Comparison of ENCODE assay signal across 8 cellular contexts in genomic region chr19:29811125-29812079, GRCh38. TPM values are rescaled to one million over a fixed set of nuclear protein-coding genes. Genes with fewer than 3 reads are reported as not detected.
DNase-seq lines count a peak whose midpoint lies in the region; ATAC-seq, FAIRE-seq and TF ChIP-seq lines count a peak whose summit lies in the region.

CCNE1 (plus strand) TSS chr19:29811991; CDS start chr19:29812556, 565 bp downstream.

- peak within 1 kb of the TSS in 1 of 2 donors; percentile 41 for H3K4me3 ChIP-seq in kidney (ENCODE audit: low read length in 2 of 2)

- no peaks in the 10 kb centered on the region for H3K9me3 ChIP-seq in kidney (ENCODE audit: control insufficient read depth in 1 of 2, low read length in 2 of 2)

- no peaks in the 10 kb centered on the region for H3K4me1 ChIP-seq in kidney (ENCODE audit: control insufficient read depth in 1 of 2, insufficient read depth in 1 of 2, low read depth in 1 of 2, low read length in 2 of 2)

- DNase-seq in AG08395 (ENCODE audit: low spot score) = peak; percentile 97
- DNase-seq in NCI-H2227 treated with DMSO at 0.1 percent for 48 hours (lab: John Stamatoyannopoulos, UW) = peak; percentile 99
- peak; percentile 87 for DNase-seq in activated CD4-positive, CD25-positive, alpha-beta regulatory T cell treated with anti-CD3 and anti-CD28 coated beads, Interleukin-2, amount 50 U/mL, for 16 hours (ENCODE audit: low read depth, low spot score)
- peak; percentile 91 for DNase-seq in central memory CD4-positive, alpha-beta T cell
- peak; percentile 97 for DNase-seq in kidney
- peak; percentile 86 to 97 (median 96) for DNase-seq in stimulated activated CD4-positive, alpha-beta T cell treated with anti-CD3 and anti-CD28 coated beads, Interleukin-12 subunit alpha, Interleukin-12 subunit beta, amount 100 ng/mL, for 48 hours (ENCODE audit: low read depth in 2 of 3, low spot score in 1 of 3)

- H3K27ac ChIP-seq in kidney (ENCODE audit: low read depth in 2 of 2, low read length in 2 of 2) = no peak within 1 kb of the TSS

- no peaks in the 10 kb centered on the region for H3K36me3 ChIP-seq in kidney (ENCODE audit: control insufficient read depth in 1 of 2, insufficient read depth in 2 of 2, low read length in 2 of 2)

- TF ChIP-seq CTCF in kidney (IDR thresholded peaks at IDR 0.05; ENCODE audit: borderline replicate concordance, extremely low read depth, insufficient read depth) = no peak

- intact Hi-C loops in kidney (cut with DNase I) = no loop called here

- ATAC-seq in GM18868 (IDR thresholded peaks at IDR 0.05; ENCODE audit: unreplicated experiment) (peak; percentile 84), HG03103 (IDR thresholded peaks at IDR 0.05; ENCODE audit: low read depth, unreplicated experiment) (peak; percentile 71)

- FAIRE-seq in kidney (lab: Jason Lieb, UNC) = no peak

- H3K9ac ChIP-seq in kidney (ENCODE audit: low read length in 2 of 2) = peak within 1 kb of the TSS; percentile 24 to 26

RNA-seq across cellular contexts. Expression of gene CCNE1, which starts in this region (rescaled TPM):
- 1.4 TPM for total RNA-seq in kidney
- 1.3 TPM for polyA plus RNA-seq in kidney (ENCODE audit: insufficient read depth, low read depth, low replicate concordance)
